ENCODE assay signal across 9 cellular contexts in the genomic region with DNA sequence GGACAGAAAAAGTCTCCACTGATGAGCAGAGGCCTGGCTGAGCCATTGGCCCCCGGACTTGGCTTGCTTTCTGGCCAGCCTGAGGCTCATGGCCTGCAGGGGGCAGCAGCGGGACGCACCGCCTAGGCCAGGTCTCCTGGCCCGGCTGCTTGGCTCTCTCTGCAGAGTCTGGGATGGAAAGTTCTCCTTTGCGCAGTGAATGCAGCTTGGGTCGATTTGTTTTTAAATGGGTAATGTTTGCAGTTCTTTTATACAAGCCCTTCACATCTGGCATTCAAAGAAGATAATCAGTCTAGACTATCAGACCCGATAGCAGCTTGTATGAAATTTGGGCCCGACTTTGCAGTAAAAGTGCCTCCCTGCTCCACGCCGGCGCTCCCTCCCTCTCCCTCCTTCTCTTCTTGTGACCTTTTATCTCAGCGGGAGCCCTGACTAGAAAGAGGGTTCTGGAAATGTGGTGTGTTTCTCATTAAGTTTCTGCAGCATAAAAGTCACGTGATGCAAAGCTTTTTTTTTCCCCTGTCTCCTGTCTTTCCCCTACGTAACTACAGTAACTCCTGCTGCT. TPM values are rescaled to one million over a fixed set of nuclear protein-coding genes. Genes with fewer than 3 reads are reported as not detected.
A peak's percentile ranks its signal among the peaks of the same experiment; 100 is the strongest.
DNase-seq lines count a peak whose midpoint lies in the region; ATAC-seq and TF ChIP-seq lines count a peak whose summit lies in the region.
"Had no signal": no experiment of that assay in that cellular context is flagged by ENCODE, and none has a peak within 500 bp of the region (broad histone marks: within the 10 kb centered on the region; RNA-seq: fewer than 3 reads in every experiment).

No MANE protein-coding gene starts in this region.

- intact Hi-C loops in mucosa of descending colon (cut with DNase I, micrococcal nuclease): loop anchor here (2.0 to 10.0 kb wide), 3 partner anchors 620 to 1298 kb away; no protein-coding TSS in a partner anchor

- peak; percentile 88 for TF ChIP-seq CTCF in mucosa of descending colon (IDR thresholded peaks at IDR 0.05)

- no peaks in the 10 kb centered on the region for H3K4me1 ChIP-seq in mucosa of descending colon (ENCODE audit: low read depth)

- H3K9me3 ChIP-seq in mucosa of descending colon: no peaks in the 10 kb centered on the region
- H3K9me3 ChIP-seq: BLaER1 treated with 17β-estradiol and CSF1 and Interleukin-3, amounts not matched to agents 10 nM and 100 nM had no signal

- TF ChIP-seq POLR2A in erythroblast (IDR thresholded peaks at IDR 0.05; ENCODE audit: low read length): no peak

- peak; percentile 80 for ATAC-seq in HG03432 (IDR thresholded peaks at IDR 0.05; ENCODE audit: unreplicated experiment)
- peak; percentile 94 for ATAC-seq in mucosa of descending colon

- H3K36me3 ChIP-seq in mucosa of descending colon (ENCODE audit: low read depth): no peaks in the 10 kb centered on the region
- H3K36me3 ChIP-seq: BLaER1 treated with 17β-estradiol and CSF1 and Interleukin-3, amounts not matched to agents 10 nM and 100 nM had no signal

- peak; percentile 11 to 33 for DNase-seq in NCI-H187 (lab: John Stamatoyannopoulos, UW)
- DNase-seq in NCI-H187 treated with DMSO at 0.1 percent for 48 hours (lab: John Stamatoyannopoulos, UW): no peak
- peak; percentile 88 for DNase-seq in OCI-M1 (lab: John Stamatoyannopoulos, UW)
- peak; percentile 71 for DNase-seq in activated T-cell treated with anti-CD3 and anti-CD28 coated beads for 48 hours (ENCODE audit: low read depth)
- peak; percentile 71 to 81 for DNase-seq in erythroblast (lab: John Stamatoyannopoulos, UW)
- DNase-seq in mucosa of descending colon: peak; percentile 82 to 93 (median 90)
- peak; percentile 62 for DNase-seq in stimulated activated CD8-positive, alpha-beta memory T cell treated with anti-CD3 and anti-CD28 coated beads, Interleukin-4, amount 100 ng/mL, for 24 hours (ENCODE audit: low read depth)

- H3K4me3 ChIP-seq in mucosa of descending colon: no peak overlapping the region
- H3K4me3 ChIP-seq: BLaER1 treated with 17β-estradiol and CSF1 and Interleukin-3, amounts not matched to agents 10 nM and 100 nM had no signal

RNA-seq across cellular contexts. Expression of a gene that starts 59.9 kb away (rescaled TPM):
- 10 to 100 TPM; 16.6 to 21.9 (median 18.6) TPM for total RNA-seq in mucosa of descending colon
